ENCODE assay signal across 8 cellular contexts in the genomic region with DNA sequence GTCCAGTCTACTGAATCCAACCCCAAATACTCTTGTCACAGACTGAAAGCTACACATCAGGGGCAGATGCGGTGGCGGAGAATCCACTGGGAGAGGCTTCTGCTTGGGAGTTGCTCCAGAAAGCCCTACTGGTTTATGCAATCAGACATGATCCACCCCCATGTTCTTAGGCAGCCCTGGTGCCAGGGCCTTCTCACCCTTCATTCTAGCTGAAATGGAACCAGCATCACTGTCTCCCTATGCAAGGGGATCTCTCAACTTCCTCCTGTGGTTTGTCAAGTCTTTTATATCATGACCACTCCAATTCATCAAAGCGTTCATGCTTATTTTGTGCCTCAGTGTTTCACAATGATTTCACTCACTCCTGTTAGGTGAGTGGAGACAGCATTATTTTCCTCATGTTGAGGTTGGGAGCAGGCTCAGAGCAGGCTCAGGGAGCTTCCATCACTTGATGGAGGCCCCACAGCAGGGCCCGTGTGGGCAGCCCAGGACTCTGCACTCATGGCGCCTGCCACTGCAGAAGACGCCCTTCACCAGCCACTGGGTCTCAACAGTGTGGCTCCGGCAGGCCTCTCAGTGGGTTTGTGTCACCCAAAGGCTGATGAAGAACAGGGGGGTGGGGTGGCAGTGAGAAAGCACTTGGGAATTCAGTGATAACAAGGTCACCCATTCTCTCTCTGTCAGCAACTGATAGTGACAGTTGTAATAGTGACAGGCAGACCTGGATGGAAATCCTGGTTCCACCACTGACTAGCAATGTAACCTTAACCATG.
DNase-seq lines count a peak whose midpoint lies in the region; ATAC-seq, FAIRE-seq and TF ChIP-seq lines count a peak whose summit lies in the region.

No MANE protein-coding gene starts in this region.

- no peak for FAIRE-seq in HTR-8/SVneo (lab: Jason Lieb, UNC)

- peaks cover 66% of the 10 kb centered on the region for H3K4me1 Mint-ChIP-seq in CD14-positive monocyte
- peaks cover 79% of the 10 kb centered on the region for H3K4me1 Mint-ChIP-seq in activated CD4-positive, alpha-beta T cell treated with anti-CD3 and anti-CD28 coated beads, Interleukin-2, amount 10 ng/mL, durations not matched to agents 7 days and 5 days

- peaks cover 0 to 4% (median 1%) of the 10 kb centered on the region in 3 donors for H3K27me3 Mint-ChIP-seq in CD14-positive monocyte (ENCODE audit: low read depth in 3 of 3)
- no peaks in the 10 kb centered on the region for H3K27me3 Mint-ChIP-seq in activated CD4-positive, alpha-beta T cell treated with anti-CD3 and anti-CD28 coated beads, Interleukin-2, amount 10 ng/mL, durations not matched to agents 7 days and 5 days

- POLR2A ChIA-PET in activated CD4-positive, alpha-beta T cell treated with anti-CD3 and anti-CD28 coated beads, Interleukin-2, amount 10 ng/mL, durations not matched to agents 7 days and 5 days (lab: Charles Lee), result interaction anchor here (0.6 to 0.7 kb wide), 3 partner anchors 11 to 168 kb away, joined by 3 to 4 read pairs (median 3); no protein-coding TSS in a partner anchor

- TF ChIP-seq CTCF in CD14-positive monocyte (IDR thresholded peaks at IDR 0.05), result no peak

- intact Hi-C loops in CD14-positive monocyte (cut with micrococcal nuclease), result loop anchor here (2.0 to 5.0 kb wide), 3 partner anchors 35 to 69 kb away; a partner anchor contains a TSS

- H3K4me3 Mint-ChIP-seq in CD14-positive monocyte, result peak overlapping the region in 1 of 2 donors; percentile 26
- H3K4me3 Mint-ChIP-seq in activated CD4-positive, alpha-beta T cell treated with anti-CD3 and anti-CD28 coated beads, Interleukin-2, amount 10 ng/mL, durations not matched to agents 7 days and 5 days, result no peak overlapping the region

- peaks cover 19 to 22% of the 10 kb centered on the region in 2 donors for H3K36me3 Mint-ChIP-seq in CD14-positive monocyte
- H3K36me3 Mint-ChIP-seq in activated CD4-positive, alpha-beta T cell treated with anti-CD3 and anti-CD28 coated beads, Interleukin-2, amount 10 ng/mL, durations not matched to agents 7 days and 5 days (ENCODE audit: low read depth), result peaks cover 13% of the 10 kb centered on the region

- ATAC-seq in HG02938 (IDR thresholded peaks at IDR 0.05; ENCODE audit: unreplicated experiment) (peak; percentile 4), esophagus mucosa (no peak), HG03196 (IDR thresholded peaks at IDR 0.05; ENCODE audit: unreplicated experiment) (no peak)

- CTCF ChIA-PET in activated CD4-positive, alpha-beta T cell treated with anti-CD3 and anti-CD28 coated beads, Interleukin-2, amount 10 ng/mL, durations not matched to agents 7 days and 5 days (lab: Charles Lee), result interaction anchor here (0.8 to 2.9 kb wide), 7 partner anchors 11 to 370 kb away, joined by 3 to 14 read pairs (median 4); no protein-coding TSS in a partner anchor

- H3K27ac Mint-ChIP-seq in CD14-positive monocyte, result peak overlapping the region; percentile 98 to 100 (median 99)
- peak overlapping the region; percentile 84 for H3K27ac Mint-ChIP-seq in activated CD4-positive, alpha-beta T cell treated with anti-CD3 and anti-CD28 coated beads, Interleukin-2, amount 10 ng/mL, durations not matched to agents 7 days and 5 days

- no peak for DNase-seq in CD14-positive monocyte (ENCODE audit: low spot score)
- DNase-seq in activated CD4-positive, alpha-beta T cell treated with anti-CD3 and anti-CD28 coated beads, Interleukin-2, amount 10 ng/mL, durations not matched to agents 7 days and 5 days, result peak; percentile 7
- DNase-seq in islet precursor cell, result peak; percentile 50
- no peak for DNase-seq in hippocampal formation (lab: John Stamatoyannopoulos, UW)
- no peak for DNase-seq in HTR-8/SVneo (ENCODE audit: insufficient read length, low spot score)

- H3K9me3 Mint-ChIP-seq in CD14-positive monocyte, result no peaks in the 10 kb centered on the region
- no peaks in the 10 kb centered on the region for H3K9me3 Mint-ChIP-seq in activated CD4-positive, alpha-beta T cell treated with anti-CD3 and anti-CD28 coated beads, Interleukin-2, amount 10 ng/mL, durations not matched to agents 7 days and 5 days

Comparison
In these comparisons a context has a peak if more than half of its experiments do, and no peak if none do; other contexts are left out.
1. DNase-seq: peak in activated CD4-positive, alpha-beta T cell treated with anti-CD3 and anti-CD28 coated beads, Interleukin-2, amount 10 ng/mL, durations not matched to agents 7 days and 5 days (single experiment) and islet precursor cell (single experiment); none in CD14-positive monocyte (single experiment), hippocampal formation (0 of 2) and HTR-8/SVneo (single experiment).